12 cellular contexts compared by ENCODE assay signal in the genomic region with DNA sequence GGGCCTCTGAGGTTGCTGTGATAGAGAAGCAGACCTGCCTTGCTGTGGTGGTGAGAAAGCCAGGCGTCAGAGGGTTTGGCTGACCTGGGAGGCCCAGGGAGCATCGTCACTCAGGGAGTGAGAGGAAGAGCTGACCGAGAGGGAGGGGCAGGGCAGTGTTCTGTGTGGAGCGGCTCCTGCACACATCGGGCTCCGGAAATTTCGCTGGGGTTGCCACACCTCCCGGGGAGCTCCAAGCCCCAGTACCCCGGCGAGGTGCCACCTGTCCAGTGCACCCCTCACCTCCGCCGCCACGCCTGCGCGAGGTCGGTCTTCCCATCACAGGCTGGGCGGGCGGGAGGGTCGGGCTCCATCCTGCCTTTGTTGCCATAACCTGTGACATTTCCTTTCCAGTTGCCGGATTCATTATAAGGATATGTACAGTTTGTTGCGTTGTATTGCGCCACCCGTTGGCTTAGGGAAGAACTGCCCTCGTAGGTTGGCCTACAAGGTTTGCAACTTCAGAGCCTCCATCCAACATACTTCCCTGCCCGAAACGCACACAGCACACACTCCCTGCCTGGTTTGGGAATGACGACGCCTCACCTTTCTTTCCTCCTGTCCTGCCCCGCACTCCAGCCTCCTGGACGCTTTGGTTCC.
DNase-seq lines count a peak whose midpoint lies in the region; ATAC-seq and TF ChIP-seq lines count a peak whose summit lies in the region.
"Had no signal": no experiment of that assay in that cellular context is flagged by ENCODE, and none has a peak within 500 bp of the region (broad histone marks: within the 10 kb centered on the region; RNA-seq: fewer than 3 reads in every experiment).

No MANE protein-coding gene starts in this region.

- H3K4me3 Mint-ChIP-seq in activated T-helper 2 cell treated with anti-CD3 and anti-CD28 coated beads, Interferon-gamma antibody, Interleukin-2, Interleukin-4, amounts not matched to agents 10 μg/mL and 5 μg/mL and 100 μg/mL, durations not matched to agents 14 hours and 24 hours and 36 hours (ENCODE audit: low read depth): no peak overlapping the region

- no peak for TF ChIP-seq POLR2A in HCT116 (IDR thresholded peaks at IDR 0.05; ENCODE audit: borderline replicate concordance, extremely low read depth, insufficient read depth, insufficient read length)

- H3K4me1 Mint-ChIP-seq in activated T-helper 2 cell treated with anti-CD3 and anti-CD28 coated beads, Interferon-gamma antibody, Interleukin-2, Interleukin-4, amounts not matched to agents 10 μg/mL and 5 μg/mL and 100 μg/mL, durations not matched to agents 14 hours and 24 hours and 36 hours (ENCODE audit: low read depth): no peaks in the 10 kb centered on the region
- H3K4me1 Mint-ChIP-seq: naive B cell had no signal

- intact Hi-C loops in HCT116 (cut with micrococcal nuclease): no loop called here
- intact Hi-C loops in activated T-helper 2 cell treated with anti-CD3 and anti-CD28 coated beads, Interferon-gamma antibody, Interleukin-2, Interleukin-4, amounts not matched to agents 10 μg/mL and 5 μg/mL and 100 μg/mL, durations not matched to agents 14 hours and 24 hours and 36 hours (cut with micrococcal nuclease): no loop called here

- no peak overlapping the region for H2AFZ ChIP-seq in HCT116 (ENCODE audit: low read depth, low read length, poor library complexity, severe bottlenecking)

- H3K9me3 ChIP-seq in HCT116 (ENCODE audit: control insufficient read depth in 1 of 2, insufficient read depth in 1 of 2, low read depth in 1 of 2, low read length in 2 of 2): no peaks in the 10 kb centered on the region
- H3K9me3 ChIP-seq: sigmoid colon had no signal

- CTCF ChIA-PET in HCT116 (lab: Charles Lee): interaction anchor here (2.1 kb wide), 1 partner anchor 428 kb away, joined by 5 read pairs; no protein-coding TSS in a partner anchor

- H3K9me2 ChIP-seq in HCT116 (ENCODE audit: insufficient read depth): no peaks in the 10 kb centered on the region

- RAD21 ChIA-PET in HCT116 (lab: Charles Lee; ENCODE audit: low non-redundant PET in 1 of 2, low total read pairs in 2 of 2, uncharacterized antibody in 2 of 2, unreplicated experiment in 2 of 2): no interaction called here

- H3K27ac ChIP-seq in HCT116 (ENCODE audit: low read depth, low read length): no peak overlapping the region
- H3K27ac ChIP-seq: sigmoid colon had no signal

- DNase-seq in NCI-H748 (lab: John Stamatoyannopoulos, UW; ENCODE audit: unreplicated experiment) (peak; percentile 24), NCI-H748 treated with DMSO at 0.1 percent for 48 hours (lab: John Stamatoyannopoulos, UW) (no peak), HCT116 (ENCODE audit: low read depth, low spot score) (no peak), mesenteric fat pad (ENCODE audit: low spot score) (peak; percentile 82)
- DNase-seq in activated T-helper 2 cell treated with anti-CD3 and anti-CD28 coated beads, Interferon-gamma antibody, Interleukin-2, Interleukin-4, amounts not matched to agents 10 μg/mL and 5 μg/mL and 100 μg/mL, durations not matched to agents 14 hours and 24 hours and 36 hours (ENCODE audit: low spot score): peak; percentile 3
- no peak for DNase-seq in effector CD4-positive, alpha-beta T cell
- DNase-seq: DMS79 treated with DMSO at 0.1 percent for 48 hours, naive B cell, NCI-H2029 treated with DMSO at 0.1 percent for 48 hours, sigmoid colon had no signal

- no peak overlapping the region for H3K4me2 ChIP-seq in HCT116 (ENCODE audit: low read length)

- TF ChIP-seq CTCF in HCT116 (IDR thresholded peaks at IDR 0.05 in 2 of 3, conservative IDR thresholded peaks at IDR 0.05 in 1 of 3; ENCODE audit: borderline replicate concordance in 1 of 3, insufficient read depth in 1 of 3, low read depth in 2 of 3, low read length in 2 of 3): peak; percentile 24 to 49 (median 36); a peak in 5 of 6 replicates

- TF ChIP-seq RAD21 in HCT116 (IDR thresholded peaks at IDR 0.05; ENCODE audit: low read depth): peak; percentile 38; the same call in 1 of the 2 replicates

- POLR2A ChIA-PET in HCT116 (lab: Charles Lee): no interaction called here

- BruUV-seq in HCT116 (replicated peaks; lab: Mats Ljungman, UMichigan): no TSS peak

- no peaks in the 10 kb centered on the region for H3K9me3 Mint-ChIP-seq in activated T-helper 2 cell treated with anti-CD3 and anti-CD28 coated beads, Interferon-gamma antibody, Interleukin-2, Interleukin-4, amounts not matched to agents 10 μg/mL and 5 μg/mL and 100 μg/mL, durations not matched to agents 14 hours and 24 hours and 36 hours
- H3K9me3 Mint-ChIP-seq: naive B cell had no signal

- no peaks in the 10 kb centered on the region for H3K27me3 Mint-ChIP-seq in activated T-helper 2 cell treated with anti-CD3 and anti-CD28 coated beads, Interferon-gamma antibody, Interleukin-2, Interleukin-4, amounts not matched to agents 10 μg/mL and 5 μg/mL and 100 μg/mL, durations not matched to agents 14 hours and 24 hours and 36 hours (ENCODE audit: low read depth)

- no peaks in the 10 kb centered on the region for H3K36me3 ChIP-seq in HCT116 (ENCODE audit: control insufficient read depth in 1 of 2, insufficient read depth in 2 of 2, low read length in 2 of 2)
- H3K36me3 ChIP-seq: sigmoid colon had no signal

- no peak overlapping the region for H3K9ac ChIP-seq in HCT116 (ENCODE audit: low read length)

- H3K79me2 ChIP-seq in HCT116 (ENCODE audit: insufficient read depth, low read length): no peaks in the 10 kb centered on the region

- H3K27me3 ChIP-seq in HCT116 (ENCODE audit: insufficient read depth, low read length): no peaks in the 10 kb centered on the region

- H4K20me1 ChIP-seq in HCT116 (ENCODE audit: insufficient read depth): no peaks in the 10 kb centered on the region

- ATAC-seq in HCT116: no peak
- ATAC-seq in HG03039 (IDR thresholded peaks at IDR 0.05; ENCODE audit: unreplicated experiment): no peak
- ATAC-seq in esophagus mucosa: no peak

- no peak overlapping the region for H3K4me3 ChIP-seq in HCT116 (replicated peaks in 1 of 2; ENCODE audit: low read depth in 1 of 2, low read length in 2 of 2)
- H3K4me3 ChIP-seq: sigmoid colon had no signal

- H3K36me3 Mint-ChIP-seq in activated T-helper 2 cell treated with anti-CD3 and anti-CD28 coated beads, Interferon-gamma antibody, Interleukin-2, Interleukin-4, amounts not matched to agents 10 μg/mL and 5 μg/mL and 100 μg/mL, durations not matched to agents 14 hours and 24 hours and 36 hours (ENCODE audit: low read depth): no peaks in the 10 kb centered on the region
- H3K36me3 Mint-ChIP-seq: naive B cell had no signal

- no peaks in the 10 kb centered on the region for H3K4me1 ChIP-seq in HCT116 (ENCODE audit: control insufficient read depth in 1 of 2, insufficient read depth in 2 of 2, low read length in 2 of 2)
- H3K4me1 ChIP-seq: sigmoid colon had no signal

- H3K27ac Mint-ChIP-seq in activated T-helper 2 cell treated with anti-CD3 and anti-CD28 coated beads, Interferon-gamma antibody, Interleukin-2, Interleukin-4, amounts not matched to agents 10 μg/mL and 5 μg/mL and 100 μg/mL, durations not matched to agents 14 hours and 24 hours and 36 hours: no peak overlapping the region

TF ChIP-seq in HCT116, 20 proteins besides CTCF, POLR2A, EP300 and RAD21:
- TF ChIP-seq, protein P1, sequence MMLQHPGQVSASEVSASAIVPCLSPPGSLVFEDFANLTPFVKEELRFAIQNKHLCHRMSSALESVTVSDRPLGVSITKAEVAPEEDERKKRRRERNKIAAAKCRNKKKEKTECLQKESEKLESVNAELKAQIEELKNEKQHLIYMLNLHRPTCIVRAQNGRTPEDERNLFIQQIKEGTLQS (IDR thresholded peaks at IDR 0.05): no peak
- no peak for TF ChIP-seq CBX3 (IDR thresholded peaks at IDR 0.05; ENCODE audit: low read depth)
- no peak for TF ChIP-seq CEBPB (IDR thresholded peaks at IDR 0.05; ENCODE audit: low read depth)
- no peak for TF ChIP-seq SP1 (IDR thresholded peaks at IDR 0.05; ENCODE audit: low read depth)
- no peak for TF ChIP-seq EZH2 (IDR thresholded peaks at IDR 0.05)
- TF ChIP-seq, protein P2, sequence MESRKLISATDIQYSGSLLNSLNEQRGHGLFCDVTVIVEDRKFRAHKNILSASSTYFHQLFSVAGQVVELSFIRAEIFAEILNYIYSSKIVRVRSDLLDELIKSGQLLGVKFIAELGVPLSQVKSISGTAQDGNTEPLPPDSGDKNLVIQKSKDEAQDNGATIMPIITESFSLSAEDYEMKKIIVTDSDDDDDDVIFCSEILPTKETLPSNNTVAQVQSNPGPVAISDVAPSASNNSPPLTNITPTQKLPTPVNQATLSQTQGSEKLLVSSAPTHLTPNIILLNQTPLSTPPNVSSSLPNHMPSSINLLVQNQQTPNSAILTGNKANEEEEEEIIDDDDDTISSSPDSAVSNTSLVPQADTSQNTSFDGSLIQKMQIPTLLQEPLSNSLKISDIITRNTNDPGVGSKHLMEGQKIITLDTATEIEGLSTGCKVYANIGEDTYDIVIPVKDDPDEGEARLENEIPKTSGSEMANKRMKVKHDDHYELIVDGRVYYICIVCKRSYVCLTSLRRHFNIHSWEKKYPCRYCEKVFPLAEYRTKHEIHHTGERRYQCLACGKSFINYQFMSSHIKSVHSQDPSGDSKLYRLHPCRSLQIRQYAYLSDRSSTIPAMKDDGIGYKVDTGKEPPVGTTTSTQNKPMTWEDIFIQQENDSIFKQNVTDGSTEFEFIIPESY (IDR thresholded peaks at IDR 0.05; ENCODE audit: extremely low read depth, insufficient replicate concordance, low read length): no peak
- TF ChIP-seq TCF7L2 (IDR thresholded peaks at IDR 0.05; ENCODE audit: borderline replicate concordance, extremely low read depth, insufficient read depth, insufficient read length): no peak
- TF ChIP-seq FOSL1 (IDR thresholded peaks at IDR 0.05; ENCODE audit: low read depth): no peak
- TF ChIP-seq, protein P3, sequence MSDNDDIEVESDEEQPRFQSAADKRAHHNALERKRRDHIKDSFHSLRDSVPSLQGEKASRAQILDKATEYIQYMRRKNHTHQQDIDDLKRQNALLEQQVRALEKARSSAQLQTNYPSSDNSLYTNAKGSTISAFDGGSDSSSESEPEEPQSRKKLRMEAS (IDR thresholded peaks at IDR 0.05): no peak
- TF ChIP-seq YY1 (IDR thresholded peaks at IDR 0.05; ENCODE audit: extremely low read depth, insufficient replicate concordance, low read depth, low read length): no peak

Comparison
In these comparisons a context has a peak if more than half of its experiments do, and no peak if none do; other contexts are left out.
1. DNase-seq: peak in NCI-H748 (single experiment), activated T-helper 2 cell treated with anti-CD3 and anti-CD28 coated beads, Interferon-gamma antibody, Interleukin-2, Interleukin-4, amounts not matched to agents 10 μg/mL and 5 μg/mL and 100 μg/mL, durations not matched to agents 14 hours and 24 hours and 36 hours (single experiment) and mesenteric fat pad (single experiment); none in NCI-H748 treated with DMSO at 0.1 percent for 48 hours (single experiment), HCT116 (single experiment) and effector CD4-positive, alpha-beta T cell (single experiment).